ENCODE assay signal across 9 cellular contexts in genomic region chr6:11025911-11026635, GRCh38. TPM values are rescaled to one million over a fixed set of nuclear protein-coding genes. Genes with fewer than 3 reads are reported as not detected.
DNase-seq lines count a peak whose midpoint lies in the region; ATAC-seq and TF ChIP-seq lines count a peak whose summit lies in the region.
"Had no signal": no experiment of that assay in that cellular context is flagged by ENCODE, and none has a peak within 500 bp of the region (broad histone marks: within the 10 kb centered on the region; RNA-seq: fewer than 3 reads in every experiment).

No MANE protein-coding gene starts in this region.

- BruUV-seq in A673 (replicated peaks; lab: Mats Ljungman, UMichigan) = no TSS peak

- CTCF ChIA-PET in A673 (lab: Charles Lee) = no interaction called here

- intact Hi-C loops in A673 (cut with micrococcal nuclease; ENCODE audit: unreplicated experiment) = no loop called here

- H3K36me3 ChIP-seq in BLaER1 (peaks cover 11% of the 10 kb centered on the region; the same call in 1 of the 2 replicates), SK-N-MC (ENCODE audit: insufficient read depth, low read length) (no peaks in the 10 kb centered on the region), A673 (ENCODE audit: insufficient read depth, low read length, poor library complexity, severe bottlenecking) (no peaks in the 10 kb centered on the region)
- H3K36me3 ChIP-seq: esophagus squamous epithelium had no signal

- H3K4me1 ChIP-seq in BLaER1 = peaks cover 7% of the 10 kb centered on the region
- H3K4me1 ChIP-seq in A673 (ENCODE audit: insufficient read depth, low read length, poor library complexity, severe bottlenecking) = peaks cover 21% of the 10 kb centered on the region
- H3K4me1 ChIP-seq: esophagus squamous epithelium had no signal

- POLR2A ChIA-PET in A673 (lab: Charles Lee; ENCODE audit: low non-redundant PET) = interaction anchor here (0.6 kb wide), 1 partner anchor 266 kb away, joined by 3 read pairs; no protein-coding TSS in a partner anchor

- no peaks in the 10 kb centered on the region for H3K27me3 ChIP-seq in BLaER1
- H3K27me3 ChIP-seq in A673 (replicated peaks; ENCODE audit: insufficient read depth, low read depth, low read length, poor library complexity) = no peaks in the 10 kb centered on the region

- no peak overlapping the region for H3K4me3 ChIP-seq in BLaER1
- H3K4me3 ChIP-seq in SK-N-MC = peak overlapping the region; percentile 26
- no peak overlapping the region for H3K4me3 ChIP-seq in A673 (ENCODE audit: low read depth, low read length, poor library complexity, severe bottlenecking)
- H3K4me3 ChIP-seq: esophagus squamous epithelium had no signal

- no peak overlapping the region for H3K27ac ChIP-seq in BLaER1
- peak overlapping the region; percentile 34 for H3K27ac ChIP-seq in SK-N-MC
- no peak overlapping the region for H3K27ac ChIP-seq in A673 (ENCODE audit: low read depth, low read length, poor library complexity, severe bottlenecking)
- H3K27ac ChIP-seq: esophagus squamous epithelium had no signal

- no peak for TF ChIP-seq CTCF in A673 (conservative IDR thresholded peaks at IDR 0.05; ENCODE audit: low read depth, low read length)

- H3K9ac ChIP-seq in BLaER1 = no peak overlapping the region
- no peak overlapping the region for H3K9ac ChIP-seq in SK-N-MC (ENCODE audit: insufficient read length)

- peak overlapping the region; percentile 11; the same call in 1 of the 2 replicates for H3K4me2 ChIP-seq in BLaER1

- H3K9me3 ChIP-seq in BLaER1 (no peaks in the 10 kb centered on the region), SK-N-MC (ENCODE audit: low read depth, low read length) (no peaks in the 10 kb centered on the region), A673 (ENCODE audit: low read depth, low read length, poor library complexity, severe bottlenecking) (no peaks in the 10 kb centered on the region)
- H3K9me3 ChIP-seq: esophagus squamous epithelium had no signal

- DNase-seq in SK-N-MC (ENCODE audit: low read depth, low spot score) (no peak), NCI-H2081 treated with DMSO at 0.1 percent for 48 hours (lab: John Stamatoyannopoulos, UW) (no peak), A673 (ENCODE audit: low spot score) (no peak), DMS79 (lab: John Stamatoyannopoulos, UW) (no peak)
- DNase-seq: esophagus squamous epithelium had no signal

- peaks cover 61% of the 10 kb centered on the region for H4K20me1 ChIP-seq in BLaER1

- peak; percentile 89 for ATAC-seq in GM19438 (IDR thresholded peaks at IDR 0.05; ENCODE audit: low read depth, unreplicated experiment)
- peak; percentile 71 for ATAC-seq in HG03064 (IDR thresholded peaks at IDR 0.05; ENCODE audit: low read depth, unreplicated experiment)
- no peak for ATAC-seq in HG03457 (IDR thresholded peaks at IDR 0.05; ENCODE audit: unreplicated experiment)

RNA-seq across cellular contexts. Expression of gene ELOVL2, which starts 18.0 kb away (rescaled TPM):
- total RNA-seq in A673 (2021) = 12.7 and 14.1 TPM in 2 replicates
